9 cellular contexts compared by ENCODE assay signal in genomic region chrX:131841496-131842410, GRCh38.
DNase-seq lines count a peak whose midpoint lies in the region; ATAC-seq, FAIRE-seq and TF ChIP-seq lines count a peak whose summit lies in the region.
"Had no signal": no experiment of that assay in that cellular context is flagged by ENCODE, and none has a peak within 500 bp of the region (broad histone marks: within the 10 kb centered on the region; RNA-seq: fewer than 3 reads in every experiment).

No MANE protein-coding gene starts in this region.

- H3K27ac Mint-ChIP-seq in MCF 10A (ENCODE audit: low read depth, unreplicated experiment) = no peak overlapping the region

- no peaks in the 10 kb centered on the region for H3K27me3 ChIP-seq in keratinocyte (ENCODE audit: control insufficient read depth, extremely low read depth, insufficient read depth, low read length)
- H3K27me3 ChIP-seq in testis = no peaks in the 10 kb centered on the region

- H3K9me3 Mint-ChIP-seq in MCF 10A (ENCODE audit: unreplicated experiment) = no peaks in the 10 kb centered on the region

- H3K36me3 ChIP-seq in keratinocyte (ENCODE audit: control insufficient read depth in 2 of 2, extremely low read depth in 1 of 2, insufficient read depth in 2 of 2, low read length in 2 of 2) (no peaks in the 10 kb centered on the region), testis (ENCODE audit: low read depth, missing control alignments) (no peaks in the 10 kb centered on the region)

- intact Hi-C loops in MCF 10A (cut with micrococcal nuclease) (loop anchor here (1.0 to 5.0 kb wide), 3 partner anchors 230 to 791 kb away; partner anchors contain the start of gene RAP2C), testis (cut with DNase I; ENCODE audit: low total_unique reads) (no loop called here)

- H3K9me3 ChIP-seq in keratinocyte (ENCODE audit: control insufficient read depth, low read depth, low read length) (no peaks in the 10 kb centered on the region), testis (no peaks in the 10 kb centered on the region)

- no TSS peak for BruUV-seq in MCF 10A (replicated peaks; lab: Mats Ljungman, UMichigan)

- TF ChIP-seq CTCF in MCF 10A (IDR thresholded peaks at IDR 0.05; ENCODE audit: unreplicated experiment) (peak; percentile 93), keratinocyte (optimal IDR thresholded peaks at IDR 0.05 in 1 of 3, IDR thresholded peaks at IDR 0.05 in 1 of 3, conservative IDR thresholded peaks at IDR 0.05 in 1 of 3; ENCODE audit: extremely low read depth in 1 of 3, insufficient read depth in 2 of 3, low read length in 3 of 3) (peak; percentile 85 to 92 (median 88)), testis (IDR thresholded peaks at IDR 0.05) (peak; percentile 23 to 74 (median 57))

- H3K4me3 ChIP-seq in keratinocyte (ENCODE audit: control insufficient read depth in 2 of 3, extremely low read depth in 1 of 3, insufficient read depth in 2 of 3, low read depth in 1 of 3, low read length in 3 of 3) (peak overlapping the region in 1 of 3 experiments; percentile 3), testis (no peak overlapping the region)

- no peaks in the 10 kb centered on the region for H3K9me1 ChIP-seq in keratinocyte (ENCODE audit: control insufficient read depth, extremely low read depth, insufficient read depth, low read length)

- H4K20me1 ChIP-seq in keratinocyte (ENCODE audit: control insufficient read depth, extremely low read depth, insufficient read depth, low read length) = no peaks in the 10 kb centered on the region

- no peak overlapping the region for H3K27ac ChIP-seq in keratinocyte (ENCODE audit: control insufficient read depth, insufficient read depth, low read length)
- H3K27ac ChIP-seq in testis = no peak overlapping the region

- FAIRE-seq in keratinocyte (lab: Jason Lieb, UNC) = peak; percentile 85
- FAIRE-seq: colon had no signal

- no peak overlapping the region for H3K4me3 Mint-ChIP-seq in MCF 10A (ENCODE audit: unreplicated experiment)

- CTCF ChIA-PET in MCF 10A (lab: Yijun Ruan, JAX) = interaction anchor here (0.5 to 2.3 kb wide), 49 partner anchors 8 to 1251 kb away, joined by 3 to 27 read pairs (median 3); partner anchors contain the start of gene RAP2C

- H3K79me2 ChIP-seq in keratinocyte (ENCODE audit: control insufficient read depth, insufficient read depth, low read length) = no peaks in the 10 kb centered on the region

- H3K4me1 Mint-ChIP-seq in MCF 10A (ENCODE audit: insufficient read depth, unreplicated experiment) = peaks cover 6% of the 10 kb centered on the region

- H3K4me1 ChIP-seq in keratinocyte (ENCODE audit: control insufficient read depth, extremely low read depth, insufficient read depth, low read length) (no peaks in the 10 kb centered on the region), testis (no peaks in the 10 kb centered on the region)

- DNase-seq in NCI-H446 (lab: John Stamatoyannopoulos, UW) (peak; percentile 1 to 52), NCI-H446 treated with DMSO at 0.1 percent for 48 hours (lab: John Stamatoyannopoulos, UW) (no peak), HuH-7.5 (ENCODE audit: low spot score) (peak; percentile 45), RPMI7951 (ENCODE audit: low read depth) (peak; percentile 60), MCF 10A (ENCODE audit: unreplicated experiment) (peak; percentile 71), keratinocyte (ENCODE audit: low read depth, low spot score) (no peak), testis (peak; percentile 32)

- no peak overlapping the region for H3K9ac ChIP-seq in keratinocyte (ENCODE audit: control insufficient read depth, extremely low read depth, insufficient read depth, low read length)

- peak overlapping the region; percentile 47 for H3K4me2 ChIP-seq in keratinocyte (ENCODE audit: control insufficient read depth, extremely low read depth, insufficient read depth, low read depth, low read length)

- WGBS in testis, 2 donors = 43 to 48% methylated on average over 18 to 31 of the region's 31 CpGs

- dilution Hi-C loops in keratinocyte (cut with MboI; ENCODE audit: extremely low pct_ligation_motif_present, low sequenced_read_pairs) = no loop called here

- no peak for TF ChIP-seq POLR2A in testis (IDR thresholded peaks at IDR 0.05)

- peaks cover 55% of the 10 kb centered on the region for H3K27me3 Mint-ChIP-seq in MCF 10A (ENCODE audit: insufficient read depth, unreplicated experiment)

- POLR2A ChIA-PET in MCF 10A (lab: Yijun Ruan, JAX) = interaction anchor here (1.3 kb wide), 1 partner anchor 230 kb away, joined by 5 read pairs; no protein-coding TSS in a partner anchor

- peak; percentile 90 for ATAC-seq in GM19455 (IDR thresholded peaks at IDR 0.05; ENCODE audit: unreplicated experiment)

- peak overlapping the region; percentile 47 for H2AFZ ChIP-seq in keratinocyte (ENCODE audit: control insufficient read depth, low read length)

- H3K36me3 Mint-ChIP-seq in MCF 10A (ENCODE audit: insufficient read depth, unreplicated experiment) = no peaks in the 10 kb centered on the region

Comparison
In these comparisons a context has a peak if more than half of its experiments do, and no peak if none do; other contexts are left out.
1. DNase-seq: peak in NCI-H446 (2 of 2), HuH-7.5 (single experiment), RPMI7951 (single experiment), MCF 10A (single experiment) and testis (single experiment); none in NCI-H446 treated with DMSO at 0.1 percent for 48 hours (single experiment) and keratinocyte (single experiment).
2. Peak in every context shown above with its lines, with median percentiles within 50 percentile points of each other: CTCF ChIP-seq.